ENCODE assay signal across 8 cellular contexts in genomic region chr15:53072077-53072476, GRCh38.
A peak's percentile ranks its signal among the peaks of the same experiment; 100 is the strongest.
DNase-seq lines count a peak whose midpoint lies in the region; ATAC-seq lines count a peak whose summit lies in the region.

No MANE protein-coding gene starts in this region.

- DNase-seq in EL (peak; percentile 2), LoVo (ENCODE audit: low spot score) (peak; percentile 94), iris pigment epithelial cell (ENCODE audit: low read depth) (peak; percentile 38)
- DNase-seq in activated CD4-positive, alpha-beta T cell treated with anti-CD3 and anti-CD28 coated beads, Interleukin-2, amount 50 U/mL, for 48 hours: peak; percentile 2 to 11
- no peak for DNase-seq in central memory CD4-positive, alpha-beta T cell

- ATAC-seq in HG03045 (IDR thresholded peaks at IDR 0.05; ENCODE audit: unreplicated experiment) (no peak), GM19328 (IDR thresholded peaks at IDR 0.05; ENCODE audit: unreplicated experiment) (no peak), HG03521 (IDR thresholded peaks at IDR 0.05; ENCODE audit: unreplicated experiment) (no peak)
